ENCODE assay signal across 24 cellular contexts in the genomic region with DNA sequence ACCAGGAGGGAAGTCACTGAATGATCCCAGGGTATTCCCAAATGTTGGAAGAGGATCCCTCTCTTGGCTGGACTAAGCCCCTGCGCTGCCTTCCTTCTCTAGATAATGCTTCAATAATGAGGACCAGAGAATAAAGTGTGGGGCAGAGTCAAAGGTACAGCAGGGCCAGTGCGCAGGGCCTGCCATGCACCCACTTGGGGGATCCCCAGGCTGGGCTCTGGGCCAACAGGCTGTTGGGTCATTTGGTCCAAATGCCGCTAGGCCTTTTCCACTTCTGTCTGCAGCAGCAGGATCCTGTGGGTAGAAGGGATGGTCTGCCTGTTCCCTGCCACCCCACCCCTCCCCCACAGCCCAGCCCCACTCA.
"Had no signal": no experiment of that assay in that cellular context is flagged by ENCODE, and none has a peak within 500 bp of the region (broad histone marks: within the 10 kb centered on the region; RNA-seq: fewer than 3 reads in every experiment).

No MANE protein-coding gene starts in this region.

- H3K27me3 ChIP-seq: esophagus muscularis mucosa, foreskin keratinocyte, gastroesophageal sphincter, heart left ventricle, ovary, spleen, tibial nerve, upper lobe of left lung had no signal

- ATAC-seq: foreskin keratinocyte; gastroesophageal sphincter; natural killer cell; stimulated activated memory B cell treated with anti-CD40 and anti-IgM and Interleukin-4, amounts not matched to agents 10 μg/mL and 1 μg/mL and 100 μg/mL, for 72 hours; stimulated activated naive CD8-positive, alpha-beta T cell treated with anti-CD3 and anti-CD28 coated beads, Interleukin-15, Interleukin-2, amounts not matched to agents 100 U/mL and 50 U/mL, for 24 hours had no signal

- H3K4me3 ChIP-seq: coronary artery, esophagus muscularis mucosa, gastroesophageal sphincter, heart left ventricle, lung, ovary, skin epidermis, spleen, thoracic aorta, tibial nerve, upper lobe of left lung had no signal

- DNase-seq: dermis blood vessel endothelial cell; effector memory CD4-positive, alpha-beta T cell; foreskin keratinocyte; hippocampal formation; kidney glomerular epithelial cell; natural killer cell; nucleus accumbens; posterior cingulate gyrus; spleen; stimulated activated CD4-positive, alpha-beta T cell treated with anti-CD3 and anti-CD28 coated beads, Interleukin-4, amount 100 ng/mL, for 4 hours; stimulated activated naive CD8-positive, alpha-beta T cell treated with anti-CD3 and anti-CD28 coated beads, Interleukin-15, Interleukin-2, amounts not matched to agents 100 U/mL and 50 U/mL, for 24 hours; substantia nigra had no signal

- H3K27ac Mint-ChIP-seq: memory B cell; natural killer cell; stimulated activated memory B cell treated with anti-CD40 and anti-IgM and Interleukin-4, amounts not matched to agents 10 μg/mL and 1 μg/mL and 100 μg/mL, for 72 hours had no signal

- H3K36me3 Mint-ChIP-seq: memory B cell; natural killer cell; stimulated activated memory B cell treated with anti-CD40 and anti-IgM and Interleukin-4, amounts not matched to agents 10 μg/mL and 1 μg/mL and 100 μg/mL, for 72 hours had no signal

- H3K27ac ChIP-seq: coronary artery, esophagus muscularis mucosa, foreskin keratinocyte, gastroesophageal sphincter, ovary, skin epidermis, spleen, thoracic aorta, tibial nerve, upper lobe of left lung had no signal

- H3K27me3 Mint-ChIP-seq: stimulated activated memory B cell treated with anti-CD40 and anti-IgM and Interleukin-4, amounts not matched to agents 10 μg/mL and 1 μg/mL and 100 μg/mL, for 72 hours had no signal

- H3K4me1 Mint-ChIP-seq: memory B cell; stimulated activated memory B cell treated with anti-CD40 and anti-IgM and Interleukin-4, amounts not matched to agents 10 μg/mL and 1 μg/mL and 100 μg/mL, for 72 hours had no signal

- H3K36me3 ChIP-seq: gastroesophageal sphincter, heart left ventricle, ovary, spleen, thoracic aorta, tibial nerve, upper lobe of left lung had no signal

- H3K4me1 ChIP-seq: foreskin keratinocyte had no signal

- H3K4me3 Mint-ChIP-seq: memory B cell; natural killer cell; stimulated activated memory B cell treated with anti-CD40 and anti-IgM and Interleukin-4, amounts not matched to agents 10 μg/mL and 1 μg/mL and 100 μg/mL, for 72 hours had no signal

- H3K9me3 Mint-ChIP-seq: memory B cell; natural killer cell; stimulated activated memory B cell treated with anti-CD40 and anti-IgM and Interleukin-4, amounts not matched to agents 10 μg/mL and 1 μg/mL and 100 μg/mL, for 72 hours had no signal

- H3K9me3 ChIP-seq: esophagus muscularis mucosa, gastroesophageal sphincter, heart left ventricle, ovary, spleen, thoracic aorta, tibial nerve, upper lobe of left lung had no signal
